Comparison of ENCODE assay signal across 1 cellular context in genomic region chr4:15649914-15650545, GRCh38.
TF ChIP-seq lines count a peak whose summit lies in the region.

No MANE protein-coding gene starts in this region.

TF ChIP-seq in HEK293, 187 proteins besides CTCF, POLR2A, EP300 and RAD21 (continued from another document):
- TF ChIP-seq ZNF433 (tag by site-specific recombination; IDR thresholded peaks at IDR 0.05; ENCODE audit: low read depth) (no peak), ZNF561 (tag by site-specific recombination; IDR thresholded peaks at IDR 0.05; ENCODE audit: borderline replicate concordance) (no peak), ZNF214 (tag by site-specific recombination; IDR thresholded peaks at IDR 0.05; ENCODE audit: borderline replicate concordance) (no peak), ZNF510 (tag by site-specific recombination; IDR thresholded peaks at IDR 0.05; ENCODE audit: insufficient replicate concordance) (no peak), ZNF148 (tag by site-specific recombination; IDR thresholded peaks at IDR 0.05; ENCODE audit: borderline replicate concordance) (no peak), ZNF48 (tag by site-specific recombination; IDR thresholded peaks at IDR 0.05) (no peak), ZNF138 (tag by site-specific recombination; IDR thresholded peaks at IDR 0.05; ENCODE audit: borderline replicate concordance) (no peak), ZNF776 (tag by site-specific recombination; IDR thresholded peaks at IDR 0.05; ENCODE audit: borderline replicate concordance) (no peak), ZNF449 (tag by site-specific recombination; IDR thresholded peaks at IDR 0.05) (no peak), ZNF157 (tag by site-specific recombination; IDR thresholded peaks at IDR 0.05) (no peak), EGR2 (tag by site-specific recombination; IDR thresholded peaks at IDR 0.05; ENCODE audit: low read depth) (no peak), BCL11B (tag by site-specific recombination; IDR thresholded peaks at IDR 0.05; ENCODE audit: low read depth) (no peak), ZNF645 (tag by site-specific recombination; IDR thresholded peaks at IDR 0.05) (no peak), KLF16 (tag by site-specific recombination; IDR thresholded peaks at IDR 0.05) (no peak), PATZ1 (tag by site-specific recombination; IDR thresholded peaks at IDR 0.05) (no peak), SCRT2 (tag by site-specific recombination; IDR thresholded peaks at IDR 0.05) (peak; percentile 35; the same call in 1 of the 2 replicates), ZSCAN30 (tag by site-specific recombination; IDR thresholded peaks at IDR 0.05) (peak; percentile 58; the same call in 1 of the 2 replicates), ZNF175 (tag by site-specific recombination; IDR thresholded peaks at IDR 0.05) (no peak), ZNF423 (tag by site-specific recombination; IDR thresholded peaks at IDR 0.05) (no peak), ZNF366 (tag by site-specific recombination; conservative IDR thresholded peaks at IDR 0.05) (no peak), SP7 (tag by site-specific recombination; IDR thresholded peaks at IDR 0.05) (0 out of 2 replicates have a peak, but pooled peaks have one; percentile 46), ZNF362 (tag by site-specific recombination; IDR thresholded peaks at IDR 0.05) (no peak), KLF10 (tag by site-specific recombination; IDR thresholded peaks at IDR 0.05) (no peak), ZNF416 (tag by site-specific recombination; IDR thresholded peaks at IDR 0.05) (no peak), ZNF654 (tag by site-specific recombination; IDR thresholded peaks at IDR 0.05; ENCODE audit: low read depth) (peak; percentile 86), ZNF184 (tag by site-specific recombination; IDR thresholded peaks at IDR 0.05) (no peak), ZNF248 (tag by site-specific recombination; IDR thresholded peaks at IDR 0.05) (no peak), HOXD13 (CRISPR knock-in tag; IDR thresholded peaks at IDR 0.05; ENCODE audit: borderline replicate concordance) (no peak), ZNF560 (tag by site-specific recombination; IDR thresholded peaks at IDR 0.05; ENCODE audit: borderline replicate concordance) (no peak), ZNF580 (tag by site-specific recombination; IDR thresholded peaks at IDR 0.05) (peak; percentile 59; the same call in 1 of the 2 replicates), KLF9 (tag by site-specific recombination; IDR thresholded peaks at IDR 0.05; ENCODE audit: low read depth) (no peak), ZNF670 (tag by site-specific recombination; IDR thresholded peaks at IDR 0.05; ENCODE audit: low read depth) (no peak), ZNF548 (tag by site-specific recombination; IDR thresholded peaks at IDR 0.05) (no peak), ZFHX2 (tag by site-specific recombination; conservative IDR thresholded peaks at IDR 0.05) (no peak), ZSCAN16 (tag by site-specific recombination; IDR thresholded peaks at IDR 0.05) (no peak), ZBTB10 (tag by site-specific recombination; IDR thresholded peaks at IDR 0.05) (no peak), ZEB2 (tag by site-specific recombination; IDR thresholded peaks at IDR 0.05) (0 out of 2 replicates have a peak, but pooled peaks have one; percentile 14), ZNF571 (tag by site-specific recombination; IDR thresholded peaks at IDR 0.05) (no peak), ZNF549 (tag by site-specific recombination; IDR thresholded peaks at IDR 0.05) (no peak), TRIM28 (IDR thresholded peaks at IDR 0.05; ENCODE audit: borderline replicate concordance, low read length) (0 out of 2 replicates have a peak, but pooled peaks have one; percentile 22), IKZF3 (tag by site-specific recombination; IDR thresholded peaks at IDR 0.05) (no peak), ZNF843 (tag by site-specific recombination; IDR thresholded peaks at IDR 0.05) (no peak), ZNF626 (tag by site-specific recombination; IDR thresholded peaks at IDR 0.05) (no peak)
